12 cellular contexts compared by ENCODE assay signal in genomic region chr20:38002422-38002821, GRCh38.
"Had no signal": no experiment of that assay in that cellular context is flagged by ENCODE, and none has a peak within 500 bp of the region (broad histone marks: within the 10 kb centered on the region; RNA-seq: fewer than 3 reads in every experiment).

No MANE protein-coding gene starts in this region.

- H3K4me1 ChIP-seq: neural progenitor cell, pancreas had no signal

- H3K9ac ChIP-seq: neural progenitor cell had no signal

- H3K4me3 Mint-ChIP-seq: activated naive CD8-positive, alpha-beta T cell treated with anti-CD3 and anti-CD28 coated beads, Interleukin-2, amount 10 ng/mL, durations not matched to agents 7 days and 5 days; effector memory CD8-positive, alpha-beta T cell; neural progenitor cell; stimulated activated naive CD8-positive, alpha-beta T cell treated with anti-CD3 and anti-CD28 coated beads, Interleukin-15, amount 100 ng/mL, for 72 hours had no signal

- H3K27ac ChIP-seq: coronary artery, neural progenitor cell, pancreas, thoracic aorta had no signal

- H3K9me3 ChIP-seq: pancreas, thoracic aorta had no signal

- H3K4me2 ChIP-seq: neural progenitor cell had no signal

- ATAC-seq: effector memory CD8-positive, alpha-beta T cell; pancreas; stimulated activated naive CD8-positive, alpha-beta T cell treated with anti-CD3 and anti-CD28 coated beads, Interleukin-15, amount 100 ng/mL, for 72 hours had no signal

- H3K4me3 ChIP-seq: coronary artery, neural progenitor cell, pancreas, thoracic aorta had no signal

- H3K4me1 Mint-ChIP-seq: activated naive CD8-positive, alpha-beta T cell treated with anti-CD3 and anti-CD28 coated beads, Interleukin-2, amount 10 ng/mL, durations not matched to agents 7 days and 5 days had no signal

- H3K27me3 Mint-ChIP-seq: activated naive CD8-positive, alpha-beta T cell treated with anti-CD3 and anti-CD28 coated beads, Interleukin-2, amount 10 ng/mL, durations not matched to agents 7 days and 5 days; effector memory CD8-positive, alpha-beta T cell; stimulated activated naive CD8-positive, alpha-beta T cell treated with anti-CD3 and anti-CD28 coated beads, Interleukin-15, amount 100 ng/mL, for 72 hours had no signal

- H3K9me3 Mint-ChIP-seq: activated naive CD8-positive, alpha-beta T cell treated with anti-CD3 and anti-CD28 coated beads, Interleukin-2, amount 10 ng/mL, durations not matched to agents 7 days and 5 days; effector memory CD8-positive, alpha-beta T cell; neural progenitor cell; stimulated activated naive CD8-positive, alpha-beta T cell treated with anti-CD3 and anti-CD28 coated beads, Interleukin-15, amount 100 ng/mL, for 72 hours had no signal

- H2AFZ ChIP-seq: neural progenitor cell had no signal

- DNase-seq: activated CD4-positive, CD25-positive, alpha-beta regulatory T cell treated with anti-CD3 and anti-CD28 coated beads, Interleukin-2, amount 50 U/mL, for 72 hours; activated gamma-delta T cell; activated naive CD8-positive, alpha-beta T cell treated with anti-CD3 and anti-CD28 coated beads, Interleukin-2, amount 10 ng/mL, durations not matched to agents 7 days and 5 days; central memory CD4-positive, alpha-beta T cell; effector memory CD8-positive, alpha-beta T cell; hippocampal formation; pancreas; stimulated activated CD4-positive, alpha-beta T cell treated with anti-CD3 and anti-CD28 coated beads, Interleukin-4, amount 100 ng/mL, for 4 hours; stimulated activated naive CD8-positive, alpha-beta T cell treated with anti-CD3 and anti-CD28 coated beads, Interleukin-15, amount 100 ng/mL, for 72 hours had no signal

- FAIRE-seq: pancreas had no signal

- H3K27ac Mint-ChIP-seq: activated naive CD8-positive, alpha-beta T cell treated with anti-CD3 and anti-CD28 coated beads, Interleukin-2, amount 10 ng/mL, durations not matched to agents 7 days and 5 days; effector memory CD8-positive, alpha-beta T cell; neural progenitor cell; stimulated activated naive CD8-positive, alpha-beta T cell treated with anti-CD3 and anti-CD28 coated beads, Interleukin-15, amount 100 ng/mL, for 72 hours had no signal

- H3K27me3 ChIP-seq: neural progenitor cell, pancreas had no signal
